19 cellular contexts compared by ENCODE assay signal in the genomic region with DNA sequence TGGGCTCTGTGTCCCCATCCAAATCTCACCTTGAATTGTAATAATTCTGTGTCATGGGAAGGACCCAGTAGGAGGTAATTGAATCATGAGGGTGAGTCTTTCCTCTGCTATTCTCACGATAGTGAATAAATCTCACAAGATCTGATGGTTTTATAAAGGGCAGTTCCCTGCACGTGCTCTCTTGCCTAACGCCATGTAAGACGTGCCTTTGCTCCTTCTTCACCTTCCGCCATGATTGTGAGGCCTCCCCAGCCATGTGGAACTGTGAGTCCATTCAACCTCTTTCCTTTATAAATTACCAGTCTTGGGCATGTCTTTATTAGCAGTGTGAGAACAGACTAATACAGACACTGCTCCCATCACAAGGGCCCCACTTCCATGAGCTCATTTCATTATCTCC. TPM values are rescaled to one million over a fixed set of nuclear protein-coding genes. Genes with fewer than 3 reads are reported as not detected.
"Had no signal": no experiment of that assay in that cellular context is flagged by ENCODE, and none has a peak within 500 bp of the region (broad histone marks: within the 10 kb centered on the region; RNA-seq: fewer than 3 reads in every experiment).

No MANE protein-coding gene starts in this region.

RNA-seq across cellular contexts. Expression of a gene that starts 3.2 kb away (rescaled TPM):
- total RNA-seq: naive thymus-derived CD8-positive, alpha-beta T cell; natural killer cell; natural killer cell treated with Interleukin-12 subunit alpha and Interleukin-12 subunit beta and Interleukin-15 and Interleukin-18, amount 100 ng/mL, for 72 hours; omental fat pad; osteoblast; osteocyte; pancreas; posterior vena cava; pulmonary artery endothelial cell; renal cortical epithelial cell; right atrium auricular region; right cardiac atrium; right lobe of liver; sciatic nerve; sigmoid colon; smooth muscle cell; spleen had no signal
- polyA plus RNA-seq: naive thymus-derived CD8-positive, alpha-beta T cell; ovary; right cardiac atrium; sigmoid colon; small intestine; smooth muscle cell; spleen had no signal
